In the genomic region with DNA sequence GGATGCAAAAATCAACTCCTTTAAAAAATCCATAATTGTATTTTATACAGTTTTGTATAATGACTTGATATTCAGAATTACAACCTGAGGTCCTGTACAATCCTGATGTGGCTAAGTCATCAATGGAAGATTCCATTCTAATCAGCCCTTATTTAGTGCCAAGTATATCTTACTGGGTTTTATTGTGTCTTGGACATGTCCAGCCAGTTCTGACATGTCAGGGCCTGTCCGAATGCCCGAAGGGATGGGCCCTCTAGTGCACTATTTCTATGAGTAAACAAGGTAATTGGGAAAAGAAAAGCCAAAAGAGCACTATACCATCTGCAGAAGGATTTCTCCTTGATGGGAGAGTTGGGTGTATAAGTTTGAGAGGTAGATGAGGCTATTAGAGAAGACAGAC, we compare ENCODE assay signal across 17 cellular contexts.
A peak's percentile ranks its signal among the peaks of the same experiment; 100 is the strongest.
DNase-seq lines count a peak whose midpoint lies in the region; FAIRE-seq and TF ChIP-seq lines count a peak whose summit lies in the region.
"Had no signal": no experiment of that assay in that cellular context is flagged by ENCODE, and none has a peak within 500 bp of the region (broad histone marks: within the 10 kb centered on the region; RNA-seq: fewer than 3 reads in every experiment).

No MANE protein-coding gene starts in this region.

- peaks cover 29% of the 10 kb centered on the region for H3K4me1 Mint-ChIP-seq in HFFc6 (ENCODE audit: low read depth)

- no peaks in the 10 kb centered on the region for H3K79me1 ChIP-seq in H1 (ENCODE audit: low read depth, low read length)

- no peaks in the 10 kb centered on the region for H3K4me1 ChIP-seq in H1 (replicated peaks in 1 of 4; ENCODE audit: control insufficient read depth in 3 of 4, insufficient read depth in 4 of 4, low read length in 3 of 4)
- H3K4me1 ChIP-seq: A549, SJCRH30 had no signal

- H2BK15ac ChIP-seq in H1 (ENCODE audit: low read length) = no peak overlapping the region

- no peaks in the 10 kb centered on the region for H3K27me3 ChIP-seq in H1 (replicated peaks in 1 of 4; ENCODE audit: control insufficient read depth in 3 of 4, extremely low read depth in 1 of 4, insufficient read depth in 3 of 4, low read length in 3 of 4)
- H3K27me3 ChIP-seq: SJCRH30 had no signal

- no peaks in the 10 kb centered on the region for H3K79me2 ChIP-seq in H1 (ENCODE audit: control insufficient read depth in 1 of 2, insufficient read depth in 2 of 2, low read length in 2 of 2)

- H3K4ac ChIP-seq in H1 (replicated peaks; ENCODE audit: insufficient read length, low read depth, low read length) = no peak overlapping the region

- no peak overlapping the region for H3K18ac ChIP-seq in H1 (ENCODE audit: extremely low read depth, low read length)

- no peak overlapping the region for H2BK120ac ChIP-seq in H1 (replicated peaks; ENCODE audit: low read depth, low read length)

- WGBS in H1 (ENCODE audit: extremely low coverage in 1 of 2, insufficient coverage in 1 of 2, insufficient read length in 1 of 2, insufficient replicate concordance in 2 of 2, low coverage in 1 of 2, low lambda C conversion rate in 2 of 2, missing lambda C conversion rate in 1 of 2), 2 experiments = 97% methylated on average over 2 of the region's 2 CpGs; no CpG with 5 or more reads in 1 of the 2 experiments

- no peak overlapping the region for H2BK12ac ChIP-seq in H1 (ENCODE audit: low read depth, low read length)

- H2BK20ac ChIP-seq in H1 (ENCODE audit: low read length) = no peak overlapping the region

- in situ Hi-C loops in GM13976 (cut with MboI; ENCODE audit: low sequenced_read_pairs, unreplicated experiment) = no loop called here

- H3K9me3 Mint-ChIP-seq in HFFc6 = peaks cover 22% of the 10 kb centered on the region

- no peak overlapping the region for H3K9ac ChIP-seq in H1 (replicated peaks in 1 of 4; ENCODE audit: extremely low read depth in 1 of 4, low read depth in 3 of 4, low read length in 3 of 4)

- H4K8ac ChIP-seq in H1 (ENCODE audit: extremely low read depth, insufficient read depth, low read length) = no peak overlapping the region

- no peak overlapping the region for H3K23ac ChIP-seq in H1 (ENCODE audit: insufficient read length)

- H3K27me3 Mint-ChIP-seq in HFFc6 (ENCODE audit: insufficient read depth) = no peaks in the 10 kb centered on the region

- H3K23me2 ChIP-seq in H1 (ENCODE audit: low read depth, low read length) = no peaks in the 10 kb centered on the region

- no peak overlapping the region for H4K5ac ChIP-seq in H1 (ENCODE audit: insufficient read length, low read depth, low read length)

- TF ChIP-seq CTCF in HFFc6 (IDR thresholded peaks at IDR 0.05) (no peak), H1 (IDR thresholded peaks at IDR 0.05; ENCODE audit: control extremely low read depth in 1 of 3, insufficient read depth in 1 of 3, low read depth in 1 of 3, low read length in 3 of 3) (no peak), GM13976 (IDR thresholded peaks at IDR 0.05; ENCODE audit: borderline replicate concordance, control extremely low read depth, extremely low read depth, insufficient read depth, missing control alignments) (no peak)

- H4K91ac ChIP-seq in H1 (replicated peaks; ENCODE audit: insufficient read length, low read length) = no peak overlapping the region

- no peak overlapping the region for H3K14ac ChIP-seq in H1 (ENCODE audit: insufficient read length)

- H3K4me3 ChIP-seq in H1 (ENCODE audit: extremely low read depth in 1 of 4, insufficient read depth in 2 of 4, low read depth in 3 of 4, low read length in 4 of 4) = no peak overlapping the region
- H3K4me3 ChIP-seq: A549, SJCRH30 had no signal

- peak overlapping the region; percentile 71; the same call in 1 of the 2 replicates for H2BK5ac ChIP-seq in H1 (ENCODE audit: low read depth, low read length)

- peaks cover 21% of the 10 kb centered on the region for H3K36me3 Mint-ChIP-seq in HFFc6 (ENCODE audit: low read depth)

- H4K20me1 ChIP-seq in H1 (replicated peaks in 1 of 2; ENCODE audit: control insufficient read depth in 1 of 2, insufficient read depth in 2 of 2, low read length in 2 of 2) = no peaks in the 10 kb centered on the region

- no peaks in the 10 kb centered on the region; a peak in 1 of 8 replicates for H3K36me3 ChIP-seq in H1 (ENCODE audit: control insufficient read depth in 2 of 4, insufficient read depth in 4 of 4, low read length in 3 of 4)
- H3K36me3 ChIP-seq: SJCRH30 had no signal

- peak overlapping the region; percentile 64; the same call in 1 of the 2 replicates for H3K27ac Mint-ChIP-seq in HFFc6

- no peak overlapping the region for H3K4me2 ChIP-seq in H1 (ENCODE audit: insufficient read depth in 1 of 2, low read depth in 2 of 2, low read length in 2 of 2)
- H3K4me2 ChIP-seq: A549 had no signal

- no peak overlapping the region for H3K27ac ChIP-seq in H1 (ENCODE audit: low read depth, low read length)
- H3K27ac ChIP-seq: SJCRH30 had no signal

- no peak for TF ChIP-seq POLR2A in H1 (IDR thresholded peaks at IDR 0.05; ENCODE audit: control extremely low read depth in 1 of 2, low read depth in 2 of 2, low read length in 2 of 2)

- TF ChIP-seq EP300 in H1 (IDR thresholded peaks at IDR 0.05; ENCODE audit: borderline replicate concordance in 1 of 2, low read depth in 2 of 2, low read length in 2 of 2) = no peak

- no peak for TF ChIP-seq RAD21 in H1 (IDR thresholded peaks at IDR 0.05 in 1 of 2, conservative IDR thresholded peaks at IDR 0.05 in 1 of 2; ENCODE audit: low read depth in 2 of 2, low read length in 2 of 2)

- DNase-seq in HFFc6 (no peak), NCI-H1105 treated with DMSO at 0.1 percent for 48 hours (lab: John Stamatoyannopoulos, UW) (peak; percentile 37), H1 (ENCODE audit: low read depth in 1 of 2, low spot score in 2 of 2) (no peak), myocyte (ENCODE audit: low read depth) (peak; percentile 22), NOMO-1 treated with DMSO at 0.1 percent for 48 hours (lab: John Stamatoyannopoulos, UW; ENCODE audit: unreplicated experiment) (no peak), CD1c-positive myeloid dendritic cell (ENCODE audit: extremely low spot score) (no peak), GM13976 (ENCODE audit: low spot score) (no peak)
- DNase-seq: C1 segment of cervical spinal cord, DMS 273 treated with DMSO at 0.1 percent for 48 hours, GF-D8, GOT3, NCI-H226, NCI-H526 treated with DMSO at 0.1 percent for 48 hours, RPMI8226, SJCRH30 had no signal

- H2AFZ ChIP-seq in H1 (ENCODE audit: low read length) = no peak overlapping the region

- CTCF ChIA-PET in H1 (lab: Charles Lee; ENCODE audit: partially characterized antibody) = interaction anchor here (1.8 kb wide), 1 partner anchor 10 kb away, joined by 5 read pairs; no protein-coding TSS in a partner anchor

- POLR2A ChIA-PET in H1 (lab: Charles Lee; ENCODE audit: partially characterized antibody) = no interaction called here

- H3K4me3 Mint-ChIP-seq in HFFc6 = no peak overlapping the region

- no peak overlapping the region for H3K56ac ChIP-seq in H1 (replicated peaks; ENCODE audit: insufficient read length, low read depth, low read length)

- no peak overlapping the region for H2AK5ac ChIP-seq in H1 (ENCODE audit: low read depth, low read length)

- peaks cover 1 to 10% of the 10 kb centered on the region in 2 experiments; a peak in 3 of 4 replicates for H3K9me3 ChIP-seq in H1 (ENCODE audit: insufficient read depth in 2 of 2, low read depth in 1 of 2, low read length in 1 of 2)
- H3K9me3 ChIP-seq: SJCRH30 had no signal

- no peak for FAIRE-seq in H1 (lab: Jason Lieb, UNC)
- FAIRE-seq: A549, GM12892 had no signal

TF ChIP-seq in H1, 55 proteins besides CTCF, POLR2A, EP300 and RAD21:
- TF ChIP-seq GTF2F1 (IDR thresholded peaks at IDR 0.05; ENCODE audit: borderline replicate concordance, low read depth, low read length) (no peak), RBBP5 (IDR thresholded peaks at IDR 0.05; ENCODE audit: borderline replicate concordance, low read depth, low read length) (no peak), SUZ12 (IDR thresholded peaks at IDR 0.05; ENCODE audit: low read length) (no peak), SAP30 (IDR thresholded peaks at IDR 0.05; ENCODE audit: insufficient read depth, insufficient replicate concordance, low read length) (no peak), SIN3A (conservative IDR thresholded peaks at IDR 0.05 in 1 of 2, IDR thresholded peaks at IDR 0.05 in 1 of 2; ENCODE audit: low read depth in 1 of 2, low read length in 2 of 2) (no peak), NANOG (IDR thresholded peaks at IDR 0.05; ENCODE audit: insufficient read depth, low read depth, low read length, poor library complexity, severe bottlenecking) (no peak)

Comparison
In these comparisons a context has a peak if more than half of its experiments do, and no peak if none do; other contexts are left out.
1. DNase-seq: peak in NCI-H1105 treated with DMSO at 0.1 percent for 48 hours (single experiment) and myocyte (single experiment); none in HFFc6 (single experiment), H1 (0 of 2), NOMO-1 treated with DMSO at 0.1 percent for 48 hours (single experiment), CD1c-positive myeloid dendritic cell (single experiment) and GM13976 (single experiment).